ENCODE assay signal across 9 cellular contexts in genomic region chr14:74478996-74479635, GRCh38. TPM values are rescaled to one million over a fixed set of nuclear protein-coding genes. Genes with fewer than 3 reads are reported as not detected.
DNase-seq lines count a peak whose midpoint lies in the region; ATAC-seq and TF ChIP-seq lines count a peak whose summit lies in the region.
"Had no signal": no experiment of that assay in that cellular context is flagged by ENCODE, and none has a peak within 500 bp of the region (broad histone marks: within the 10 kb centered on the region; RNA-seq: fewer than 3 reads in every experiment).

No MANE protein-coding gene starts in this region.

- CTCF ChIA-PET in activated CD8-positive, alpha-beta T cell treated with anti-CD3 and anti-CD28 coated beads for 36 hours (lab: Charles Lee): interaction anchor here (1.4 to 1.5 kb wide), 2 partner anchors 9 to 116 kb away, joined by 3 to 5 read pairs; no protein-coding TSS in a partner anchor
- CTCF ChIA-PET in activated CD8-positive, alpha-beta T cell treated with anti-CD3 and anti-CD28 coated beads, Interleukin-2, amount 10 ng/mL, durations not matched to agents 7 days and 5 days (lab: Charles Lee): interaction anchor here (1.2 kb wide), 1 partner anchor 18 kb away, joined by 5 read pairs; no protein-coding TSS in a partner anchor

- H3K4me3 ChIP-seq in Peyer's patch: no peak overlapping the region
- H3K4me3 ChIP-seq in transverse colon: no peak overlapping the region

- no peak for ATAC-seq in activated CD8-positive, alpha-beta T cell treated with anti-CD3 and anti-CD28 coated beads for 36 hours
- no peak for ATAC-seq in activated CD8-positive, alpha-beta T cell treated with anti-CD3 and anti-CD28 coated beads, Interleukin-2, amount 10 ng/mL, durations not matched to agents 7 days and 5 days
- ATAC-seq in activated T-cell treated with anti-CD3 and anti-CD28 coated beads, Interleukin-2, amount 50 U/mL, for 72 hours (replicated peaks in 1 of 2): no peak

- H3K27me3 ChIP-seq in Peyer's patch: no peaks in the 10 kb centered on the region
- no peaks in the 10 kb centered on the region for H3K27me3 ChIP-seq in transverse colon

- H3K36me3 ChIP-seq in Peyer's patch: peaks cover 0 to 63% (median 0%) of the 10 kb centered on the region in 3 donors
- H3K36me3 ChIP-seq in transverse colon: peaks cover 0 to 48% (median 18%) of the 10 kb centered on the region in 4 donors

- POLR2A ChIA-PET in activated CD8-positive, alpha-beta T cell treated with anti-CD3 and anti-CD28 coated beads for 36 hours (lab: Charles Lee): no interaction called here
- POLR2A ChIA-PET in activated CD8-positive, alpha-beta T cell treated with anti-CD3 and anti-CD28 coated beads, Interleukin-2, amount 10 ng/mL, durations not matched to agents 7 days and 5 days (lab: Charles Lee): interaction anchor here (1.4 kb wide), 1 partner anchor 14 kb away, joined by 3 read pairs; no protein-coding TSS in a partner anchor

- no peaks in the 10 kb centered on the region for H3K9me3 ChIP-seq in Peyer's patch
- no peaks in the 10 kb centered on the region for H3K9me3 ChIP-seq in transverse colon

- H3K4me3 Mint-ChIP-seq in activated CD8-positive, alpha-beta T cell treated with anti-CD3 and anti-CD28 coated beads for 36 hours: no peak overlapping the region
- H3K4me3 Mint-ChIP-seq in activated CD8-positive, alpha-beta T cell treated with anti-CD3 and anti-CD28 coated beads, Interleukin-2, amount 10 ng/mL, durations not matched to agents 7 days and 5 days: no peak overlapping the region
- no peak overlapping the region for H3K4me3 Mint-ChIP-seq in glutamatergic neuron (ENCODE audit: unreplicated experiment)
- no peak overlapping the region for H3K4me3 Mint-ChIP-seq in activated T-cell treated with anti-CD3 and anti-CD28 coated beads, Interleukin-2, amount 50 U/mL, for 72 hours
- H3K4me3 Mint-ChIP-seq: T-helper 1 cell treated with Interleukin-12 subunit alpha and Interleukin-12 subunit beta and Interleukin-4 antibody, amounts not matched to agents 30 μg/mL and 1 μg/mL, for 36 hours had no signal

- TF ChIP-seq EP300 in transverse colon (IDR thresholded peaks at IDR 0.05; ENCODE audit: low read depth): no peak

- in situ Hi-C loops in transverse colon (cut with MboI; ENCODE audit: low pct_ligation_motif_present in 1 of 4, low pct_unique_long_range_greater_than_20kb in 1 of 4, low sequenced_read_pairs in 3 of 4): loop anchor here in 2 of 4 donors (10.0 kb wide), 1 partner anchor 114 kb away; no protein-coding TSS in a partner anchor

- H3K4me1 ChIP-seq in Peyer's patch (no peaks in the 10 kb centered on the region), transverse colon (no peaks in the 10 kb centered on the region)

- H3K27ac ChIP-seq in Peyer's patch: no peak overlapping the region
- no peak overlapping the region for H3K27ac ChIP-seq in transverse colon

- no peaks in the 10 kb centered on the region for H3K36me3 Mint-ChIP-seq in activated CD8-positive, alpha-beta T cell treated with anti-CD3 and anti-CD28 coated beads for 36 hours (ENCODE audit: low read depth)
- H3K36me3 Mint-ChIP-seq in activated CD8-positive, alpha-beta T cell treated with anti-CD3 and anti-CD28 coated beads, Interleukin-2, amount 10 ng/mL, durations not matched to agents 7 days and 5 days (ENCODE audit: low read depth): peaks cover 6% of the 10 kb centered on the region
- H3K36me3 Mint-ChIP-seq in glutamatergic neuron (ENCODE audit: unreplicated experiment): no peaks in the 10 kb centered on the region
- peaks cover 0 to under 1% of the 10 kb centered on the region in 2 donors for H3K36me3 Mint-ChIP-seq in activated T-cell treated with anti-CD3 and anti-CD28 coated beads, Interleukin-2, amount 50 U/mL, for 72 hours (ENCODE audit: insufficient read depth in 2 of 2)

- DNase-seq in activated CD8-positive, alpha-beta T cell treated with anti-CD3 and anti-CD28 coated beads for 36 hours: no peak
- no peak for DNase-seq in activated CD8-positive, alpha-beta T cell treated with anti-CD3 and anti-CD28 coated beads, Interleukin-2, amount 10 ng/mL, durations not matched to agents 7 days and 5 days
- DNase-seq in Peyer's patch (no peak), glutamatergic neuron (no peak), transverse colon (no peak), NCI-H2029 (lab: John Stamatoyannopoulos, UW) (no peak), NCI-H1048 (lab: John Stamatoyannopoulos, UW) (no peak)
- DNase-seq in activated T-cell treated with anti-CD3 and anti-CD28 coated beads, Interleukin-2, amount 50 U/mL, for 72 hours: no peak

- TF ChIP-seq POLR2A in Peyer's patch (IDR thresholded peaks at IDR 0.05) (no peak), transverse colon (IDR thresholded peaks at IDR 0.05) (no peak)

- H3K4me1 Mint-ChIP-seq in activated CD8-positive, alpha-beta T cell treated with anti-CD3 and anti-CD28 coated beads for 36 hours (ENCODE audit: low read depth): peaks cover 5% of the 10 kb centered on the region
- H3K4me1 Mint-ChIP-seq in activated CD8-positive, alpha-beta T cell treated with anti-CD3 and anti-CD28 coated beads, Interleukin-2, amount 10 ng/mL, durations not matched to agents 7 days and 5 days (ENCODE audit: low read depth): no peaks in the 10 kb centered on the region
- H3K4me1 Mint-ChIP-seq in glutamatergic neuron (ENCODE audit: low read depth, unreplicated experiment): peaks cover 11% of the 10 kb centered on the region
- H3K4me1 Mint-ChIP-seq in activated T-cell treated with anti-CD3 and anti-CD28 coated beads, Interleukin-2, amount 50 U/mL, for 72 hours (ENCODE audit: low read depth): peaks cover 6% of the 10 kb centered on the region

- no peaks in the 10 kb centered on the region for H3K27me3 Mint-ChIP-seq in activated CD8-positive, alpha-beta T cell treated with anti-CD3 and anti-CD28 coated beads for 36 hours
- no peaks in the 10 kb centered on the region for H3K27me3 Mint-ChIP-seq in activated CD8-positive, alpha-beta T cell treated with anti-CD3 and anti-CD28 coated beads, Interleukin-2, amount 10 ng/mL, durations not matched to agents 7 days and 5 days (ENCODE audit: low read depth)
- H3K27me3 Mint-ChIP-seq in glutamatergic neuron (ENCODE audit: unreplicated experiment): no peaks in the 10 kb centered on the region
- no peaks in the 10 kb centered on the region for H3K27me3 Mint-ChIP-seq in activated T-cell treated with anti-CD3 and anti-CD28 coated beads, Interleukin-2, amount 50 U/mL, for 72 hours (ENCODE audit: low read depth)

- no peaks in the 10 kb centered on the region for H3K9me3 Mint-ChIP-seq in activated CD8-positive, alpha-beta T cell treated with anti-CD3 and anti-CD28 coated beads for 36 hours
- no peaks in the 10 kb centered on the region for H3K9me3 Mint-ChIP-seq in activated CD8-positive, alpha-beta T cell treated with anti-CD3 and anti-CD28 coated beads, Interleukin-2, amount 10 ng/mL, durations not matched to agents 7 days and 5 days (ENCODE audit: insufficient read depth)
- peaks cover 4% of the 10 kb centered on the region for H3K9me3 Mint-ChIP-seq in glutamatergic neuron (ENCODE audit: unreplicated experiment)
- H3K9me3 Mint-ChIP-seq in activated T-cell treated with anti-CD3 and anti-CD28 coated beads, Interleukin-2, amount 50 U/mL, for 72 hours: no peaks in the 10 kb centered on the region
- H3K9me3 Mint-ChIP-seq: T-helper 1 cell treated with Interleukin-12 subunit alpha and Interleukin-12 subunit beta and Interleukin-4 antibody, amounts not matched to agents 30 μg/mL and 1 μg/mL, for 36 hours had no signal

- no peak overlapping the region for H3K27ac Mint-ChIP-seq in activated CD8-positive, alpha-beta T cell treated with anti-CD3 and anti-CD28 coated beads for 36 hours
- H3K27ac Mint-ChIP-seq in activated CD8-positive, alpha-beta T cell treated with anti-CD3 and anti-CD28 coated beads, Interleukin-2, amount 10 ng/mL, durations not matched to agents 7 days and 5 days: no peak overlapping the region
- H3K27ac Mint-ChIP-seq in glutamatergic neuron (ENCODE audit: unreplicated experiment): no peak overlapping the region
- H3K27ac Mint-ChIP-seq in activated T-cell treated with anti-CD3 and anti-CD28 coated beads, Interleukin-2, amount 50 U/mL, for 72 hours: no peak overlapping the region
- H3K27ac Mint-ChIP-seq: T-helper 1 cell treated with Interleukin-12 subunit alpha and Interleukin-12 subunit beta and Interleukin-4 antibody, amounts not matched to agents 30 μg/mL and 1 μg/mL, for 36 hours had no signal

- WGBS in transverse colon (ENCODE audit: low coverage in 1 of 2), 2 donors: 100% methylated on average over 2 of the region's 2 CpGs; no CpG with 5 or more reads in 1 of the 2 donors

- intact Hi-C loops in activated CD8-positive, alpha-beta T cell treated with anti-CD3 and anti-CD28 coated beads for 36 hours (cut with micrococcal nuclease): no loop called here
- intact Hi-C loops in transverse colon (cut with DNase I; ENCODE audit: low total_unique reads): loop anchor here (10.0 kb wide), 1 partner anchor 114 kb away; no protein-coding TSS in a partner anchor

- TF ChIP-seq CTCF in activated CD8-positive, alpha-beta T cell treated with anti-CD3 and anti-CD28 coated beads for 36 hours (IDR thresholded peaks at IDR 0.05): peak; percentile 16
- peak; percentile 30 to 64 (median 48) for TF ChIP-seq CTCF in Peyer's patch (IDR thresholded peaks at IDR 0.05)
- TF ChIP-seq CTCF in glutamatergic neuron (IDR thresholded peaks at IDR 0.05; ENCODE audit: partially characterized antibody, unreplicated experiment): peak; percentile 81
- TF ChIP-seq CTCF in transverse colon (IDR thresholded peaks at IDR 0.05): peak; percentile 42 to 61 (median 49)

RNA-seq across cellular contexts. Expression of gene NPC2, which starts 14.0 kb away (rescaled TPM):
- 10 to 100 TPM; 19.1 to 21.0 TPM for total RNA-seq in activated CD8-positive, alpha-beta T cell treated with anti-CD3 and anti-CD28 coated beads for 36 hours
- 10 to 100 TPM; 31.4 to 32.2 TPM for total RNA-seq in activated CD8-positive, alpha-beta T cell treated with anti-CD3 and anti-CD28 coated beads, Interleukin-2, amount 10 ng/mL, durations not matched to agents 7 days and 5 days
- total RNA-seq in Peyer's patch (100 to 1,000 TPM; 102 to 208 (median 161) TPM), glutamatergic neuron (ENCODE audit: unreplicated experiment) (17.6 TPM), transverse colon (100 to 1,000 TPM in 3 of 4 donors, 10 to 100 TPM in 1; 88.3 to 393 (median 147) TPM)
- 10 to 100 TPM; 27.1 to 35.4 TPM for total RNA-seq in activated T-cell treated with anti-CD3 and anti-CD28 coated beads, Interleukin-2, amount 50 U/mL, for 72 hours

RNA-seq across cellular contexts. Expression of gene ISCA2, which starts 14.4 kb away (rescaled TPM):
- 10 to 100 TPM; 29.1 to 31.7 TPM for total RNA-seq in activated CD8-positive, alpha-beta T cell treated with anti-CD3 and anti-CD28 coated beads for 36 hours
- 10 to 100 TPM; 34.5 to 37.8 TPM for total RNA-seq in activated CD8-positive, alpha-beta T cell treated with anti-CD3 and anti-CD28 coated beads, Interleukin-2, amount 10 ng/mL, durations not matched to agents 7 days and 5 days
- total RNA-seq in Peyer's patch: 10 to 100 TPM; 11.6 to 18.2 (median 15.8) TPM
- total RNA-seq in glutamatergic neuron (ENCODE audit: unreplicated experiment): 14.8 TPM
- 10 to 100 TPM in 3 of 4 donors, 1 to 10 TPM in 1; 4.1 to 32.4 (median 20.6) TPM for total RNA-seq in transverse colon
- total RNA-seq in activated T-cell treated with anti-CD3 and anti-CD28 coated beads, Interleukin-2, amount 50 U/mL, for 72 hours: 10 to 100 TPM; 29.9 to 34.2 TPM

RNA-seq across cellular contexts. Expression of gene SYNDIG1L, which starts 53.1 kb away (rescaled TPM):
- not detected for total RNA-seq in activated CD8-positive, alpha-beta T cell treated with anti-CD3 and anti-CD28 coated beads for 36 hours
- not detected for total RNA-seq in activated CD8-positive, alpha-beta T cell treated with anti-CD3 and anti-CD28 coated beads, Interleukin-2, amount 10 ng/mL, durations not matched to agents 7 days and 5 days
- under 1 TPM in 1 of 4 donors, not detected in 3; 0.27 TPM for total RNA-seq in Peyer's patch
- total RNA-seq in glutamatergic neuron (ENCODE audit: unreplicated experiment): 1.5 TPM
- under 1 TPM in 1 of 4 donors, not detected in 3; 0.32 TPM for total RNA-seq in transverse colon
- not detected for total RNA-seq in activated T-cell treated with anti-CD3 and anti-CD28 coated beads, Interleukin-2, amount 50 U/mL, for 72 hours

Comparison
In these comparisons a context has a peak if more than half of its experiments do, and no peak if none do; other contexts are left out.
1. CTCF ChIP-seq: peak in every context shown above with its lines; median percentile 81 in glutamatergic neuron; 49 in transverse colon; 48 in Peyer's patch; 16 in activated CD8-positive, alpha-beta T cell treated with anti-CD3 and anti-CD28 coated beads for 36 hours.